In the genomic region with DNA sequence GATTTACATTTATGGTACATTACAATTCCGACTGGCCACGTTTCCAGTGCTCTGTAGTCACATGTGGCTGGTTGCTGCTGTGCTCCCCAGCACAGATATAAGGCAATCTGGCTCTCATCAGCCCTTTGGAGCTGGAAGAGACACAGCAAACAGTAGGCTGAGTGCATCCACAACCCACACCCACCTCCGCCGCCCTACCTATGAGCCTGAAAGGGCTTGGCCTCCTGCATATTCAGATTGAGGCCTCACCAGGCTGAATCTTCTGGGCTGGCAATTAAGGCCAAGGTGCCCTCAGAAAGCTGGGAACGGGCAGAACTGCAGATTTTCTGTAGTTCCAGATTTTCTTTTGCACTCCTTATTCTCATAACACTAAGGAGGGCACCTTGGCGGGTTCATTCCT, we compare ENCODE assay signal across 23 cellular contexts. TPM values are rescaled to one million over a fixed set of nuclear protein-coding genes. Genes with fewer than 3 reads are reported as not detected.
DNase-seq lines count a peak whose midpoint lies in the region; TF ChIP-seq lines count a peak whose summit lies in the region.
"Had no signal": no experiment of that assay in that cellular context is flagged by ENCODE, and none has a peak within 500 bp of the region (broad histone marks: within the 10 kb centered on the region; RNA-seq: fewer than 3 reads in every experiment).

No MANE protein-coding gene starts in this region.

- peaks cover 5% of the 10 kb centered on the region for H3K27me3 Mint-ChIP-seq in neural crest cell (ENCODE audit: low read depth)

- peaks cover 20% of the 10 kb centered on the region for H3K36me3 ChIP-seq in SK-N-MC (ENCODE audit: insufficient read depth, low read length)

- peak overlapping the region; percentile 73 for H3K4me3 Mint-ChIP-seq in neural crest cell
- H3K4me3 Mint-ChIP-seq: CD14-positive monocyte; CD4-positive, alpha-beta T cell had no signal

- H3K9ac ChIP-seq in SK-N-MC (ENCODE audit: insufficient read length) = no peak overlapping the region
- H3K9ac ChIP-seq: BLaER1 treated with 17β-estradiol and CSF1 and Interleukin-3, amounts not matched to agents 10 nM and 100 nM; GM23248 had no signal

- no peaks in the 10 kb centered on the region for H3K9me3 ChIP-seq in SK-N-MC (ENCODE audit: low read depth, low read length)
- H3K9me3 ChIP-seq: A549, BE2C had no signal

- H3K27ac ChIP-seq in SK-N-MC = 0 out of 2 replicates have a peak overlapping the region, but pooled peaks have one; percentile 19
- H3K27ac ChIP-seq: A549; BLaER1 treated with 17β-estradiol and CSF1 and Interleukin-3, amounts not matched to agents 10 nM and 100 nM; GM23248 had no signal

- no peak overlapping the region for H3K4me3 ChIP-seq in SK-N-MC
- H3K4me3 ChIP-seq: A549; BLaER1 treated with 17β-estradiol and CSF1 and Interleukin-3, amounts not matched to agents 10 nM and 100 nM; GM12878; GM23248 had no signal

- DNase-seq in NCI-H82 (lab: John Stamatoyannopoulos, UW) (peak; percentile 19), NCI-H82 treated with DMSO at 0.1 percent for 48 hours (lab: John Stamatoyannopoulos, UW; ENCODE audit: unreplicated experiment) (no peak), SK-N-MC (ENCODE audit: low read depth, low spot score) (no peak), neural crest cell (ENCODE audit: low read depth, low spot score) (no peak), NCI-H446 (lab: John Stamatoyannopoulos, UW) (no peak), NCI-H2196 (lab: John Stamatoyannopoulos, UW; ENCODE audit: unreplicated experiment) (no peak)
- DNase-seq: 8988T; ACHN; AML-193; BE2C; CD4-positive, alpha-beta T cell; CD8-positive, alpha-beta memory T cell; DMS 273 treated with DMSO at 0.1 percent for 48 hours; DMS79; EL; GDM1; GM23248; H7; HCEC 1CT had no signal

- H3K9me3 Mint-ChIP-seq in neural crest cell = no peaks in the 10 kb centered on the region
- H3K9me3 Mint-ChIP-seq: CD4-positive, alpha-beta T cell; CD8-positive, alpha-beta memory T cell had no signal

- H3K27ac Mint-ChIP-seq in neural crest cell (ENCODE audit: unreplicated experiment) = no peak overlapping the region
- H3K27ac Mint-ChIP-seq: CD4-positive, alpha-beta T cell; CD8-positive, alpha-beta memory T cell had no signal

- H3K36me3 Mint-ChIP-seq in neural crest cell (ENCODE audit: low read depth) = peaks cover 10% of the 10 kb centered on the region

- no peak for TF ChIP-seq CTCF in neural crest cell (conservative IDR thresholded peaks at IDR 0.05)

- peaks cover 16% of the 10 kb centered on the region for H3K4me1 Mint-ChIP-seq in neural crest cell

RNA-seq across cellular contexts. Expression of gene SNHG17, which starts 2.7 kb away (rescaled TPM):
- total RNA-seq in neural crest cell = 64.9 and 65.5 TPM in 2 replicates

RNA-seq across cellular contexts. Expression of gene RALGAPB, which starts 34.8 kb away (rescaled TPM):
- 34.7 and 35.2 TPM in 2 replicates for total RNA-seq in neural crest cell
